ENCODE assay signal across 8 cellular contexts in the genomic region with DNA sequence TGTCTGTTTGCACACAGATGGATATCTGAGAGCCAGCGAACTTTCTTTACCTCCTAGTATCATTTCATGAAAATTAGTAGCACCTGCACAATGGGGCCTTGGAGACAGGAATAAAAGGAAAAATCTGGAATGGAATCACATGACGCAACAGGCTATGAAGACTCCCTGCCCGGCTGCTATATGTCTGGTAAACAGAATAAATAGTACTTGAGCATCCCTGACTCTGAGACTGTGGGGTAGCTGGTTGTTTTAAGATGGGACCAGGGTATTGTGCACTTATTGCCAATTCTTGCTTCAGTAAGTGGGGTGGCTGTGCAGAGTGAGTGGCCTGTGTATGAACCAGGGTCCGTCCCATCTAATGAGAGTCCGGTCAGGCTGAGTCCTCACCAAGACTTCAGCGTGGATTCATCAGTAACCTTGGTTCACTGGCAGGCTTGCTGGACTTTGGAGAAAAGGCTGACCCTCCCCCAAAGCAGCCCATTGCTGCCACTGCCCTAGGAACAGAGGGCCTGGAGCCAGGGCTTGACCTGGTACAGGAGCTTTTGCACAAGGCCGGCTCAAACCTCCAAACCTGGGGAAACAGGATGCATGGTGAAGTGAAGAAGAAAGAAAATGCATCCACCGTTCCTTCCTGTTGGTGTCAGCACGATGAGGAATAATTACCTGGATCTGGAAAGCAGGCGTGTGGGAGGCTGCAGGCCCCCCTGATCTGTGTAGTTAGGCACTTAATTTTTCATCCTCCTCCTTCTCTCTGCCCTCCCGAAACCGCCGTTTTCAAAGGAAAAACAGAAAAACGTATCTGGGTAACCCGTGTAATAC.
DNase-seq lines count a peak whose midpoint lies in the region; ATAC-seq and TF ChIP-seq lines count a peak whose summit lies in the region.

No MANE protein-coding gene starts in this region.

- no peak for DNase-seq in NOMO-1 treated with dmso at 0.1 percent for 144 hours (lab: John Stamatoyannopoulos, UW; ENCODE audit: unreplicated experiment)
- DNase-seq in HuH-7 (ENCODE audit: low spot score) = no peak
- DNase-seq in T-helper 9 cell = no peak

- no peaks in the 10 kb centered on the region for H4K20me1 ChIP-seq in BLaER1
- H4K20me1 ChIP-seq in OCI-LY3 (ENCODE audit: insufficient read depth, low read length) = no peaks in the 10 kb centered on the region

- H3K79me2 ChIP-seq in OCI-LY3 (ENCODE audit: low read length) = peaks cover 51% of the 10 kb centered on the region

- H3K9me3 ChIP-seq in BLaER1 (no peaks in the 10 kb centered on the region), OCI-LY3 (ENCODE audit: insufficient read depth, low read length) (no peaks in the 10 kb centered on the region), duodenal mucosa (ENCODE audit: control insufficient read depth in 1 of 2, low read length in 2 of 2) (no peaks in the 10 kb centered on the region), neutrophil (no peaks in the 10 kb centered on the region)

- H3K27ac ChIP-seq in BLaER1 (no peak overlapping the region), OCI-LY3 (ENCODE audit: low read length) (peak overlapping the region; percentile 99), duodenal mucosa (ENCODE audit: low read depth, low read length) (peak overlapping the region; percentile 90), neutrophil (peak overlapping the region; percentile 98)

- H3K36me3 ChIP-seq in BLaER1 = no peaks in the 10 kb centered on the region
- peaks cover 19% of the 10 kb centered on the region for H3K36me3 ChIP-seq in OCI-LY3 (replicated peaks; ENCODE audit: low read depth, low read length)
- H3K36me3 ChIP-seq in duodenal mucosa (ENCODE audit: control insufficient read depth in 1 of 2, insufficient read depth in 2 of 2, low read length in 2 of 2) = no peaks in the 10 kb centered on the region
- no peaks in the 10 kb centered on the region for H3K36me3 ChIP-seq in neutrophil

- H3K4me1 ChIP-seq in BLaER1 (peaks cover 44% of the 10 kb centered on the region), OCI-LY3 (ENCODE audit: low read length) (peaks cover 47% of the 10 kb centered on the region), duodenal mucosa (ENCODE audit: control insufficient read depth in 1 of 2, insufficient read depth in 2 of 2, low read length in 2 of 2) (peaks cover 43% of the 10 kb centered on the region in 2 donors), neutrophil (ENCODE audit: control insufficient read depth in 1 of 2, insufficient read depth in 1 of 2, low read depth in 1 of 2, low read length in 1 of 2) (peaks cover 60 to 64% of the 10 kb centered on the region in 2 experiments)

- no peak for TF ChIP-seq CTCF in OCI-LY3 (IDR thresholded peaks at IDR 0.05; ENCODE audit: low read depth, low read length)
- TF ChIP-seq CTCF in neutrophil (IDR thresholded peaks at IDR 0.05) = no peak

- H3K9ac ChIP-seq in BLaER1 (no peak overlapping the region), OCI-LY3 (ENCODE audit: low read length) (peak overlapping the region; percentile 100), duodenal mucosa (ENCODE audit: low read depth in 1 of 2, low read length in 2 of 2) (peak overlapping the region in 1 of 2 donors; percentile 74)

- H3K27me3 ChIP-seq in BLaER1 (no peaks in the 10 kb centered on the region), OCI-LY3 (ENCODE audit: low read depth, low read length) (no peaks in the 10 kb centered on the region), duodenal mucosa (ENCODE audit: control insufficient read depth in 1 of 2, insufficient read depth in 2 of 2, low read length in 2 of 2) (no peaks in the 10 kb centered on the region), neutrophil (no peaks in the 10 kb centered on the region)

- H3K4me2 ChIP-seq in BLaER1 (peak overlapping the region; percentile 47; the same call in 1 of the 2 replicates), OCI-LY3 (ENCODE audit: low read length) (peak overlapping the region; percentile 99)

- ATAC-seq in HG02938 (IDR thresholded peaks at IDR 0.05; ENCODE audit: unreplicated experiment) = no peak

- no peak overlapping the region for H3K4me3 ChIP-seq in BLaER1
- peak overlapping the region; percentile 85 for H3K4me3 ChIP-seq in OCI-LY3 (ENCODE audit: low read length)
- peak overlapping the region in 1 of 2 donors; percentile 63 for H3K4me3 ChIP-seq in duodenal mucosa (ENCODE audit: low read depth in 1 of 2, low read length in 2 of 2)
- peak overlapping the region; percentile 61 to 63 for H3K4me3 ChIP-seq in neutrophil (ENCODE audit: low read depth in 1 of 2, low read length in 1 of 2)

- H2AFZ ChIP-seq in OCI-LY3 (ENCODE audit: low read depth, low read length) = no peak overlapping the region
